In genomic region chr11:34004226-34004625, GRCh38 we compare ENCODE assay signal across 26 cellular contexts. TPM values are rescaled to one million over a fixed set of nuclear protein-coding genes. Genes with fewer than 3 reads are reported as not detected.
DNase-seq lines count a peak whose midpoint lies in the region; ATAC-seq, FAIRE-seq and TF ChIP-seq lines count a peak whose summit lies in the region.
"Had no signal": no experiment of that assay in that cellular context is flagged by ENCODE, and none has a peak within 500 bp of the region (broad histone marks: within the 10 kb centered on the region; RNA-seq: fewer than 3 reads in every experiment).

No MANE protein-coding gene starts in this region.

- H3K9me3 ChIP-seq in K562 (replicated peaks; ENCODE audit: control insufficient read depth, insufficient read depth, low read depth, low read length), result no peaks in the 10 kb centered on the region
- H3K9me3 ChIP-seq: A549; BE2C; BLaER1 treated with 17β-estradiol and CSF1 and Interleukin-3, amounts not matched to agents 10 nM and 100 nM had no signal

- H3K4me3 ChIP-seq in K562, result no peak overlapping the region
- no peak overlapping the region for H3K4me3 ChIP-seq in retinal pigment epithelial cell (ENCODE audit: low read length)
- H3K4me3 ChIP-seq: A549; BLaER1 treated with 17β-estradiol and CSF1 and Interleukin-3, amounts not matched to agents 10 nM and 100 nM; GM23248 had no signal

- H2AFZ ChIP-seq in K562 (ENCODE audit: low read depth, low read length), result 0 out of 2 replicates have a peak overlapping the region, but pooled peaks have one; percentile 14
- H2AFZ ChIP-seq: GM23248 had no signal

- no peak for TF ChIP-seq EP300 in K562 (IDR thresholded peaks at IDR 0.05; ENCODE audit: low read length)

- POLR2A ChIA-PET in K562 (lab: Yijun Ruan, JAX), result no interaction called here

- WGBS in K562 (ENCODE audit: insufficient coverage, low coverage, missing lambda C conversion rate), result 22% methylated on average over 2 of the region's 2 CpGs

- H3K9me1 ChIP-seq in K562 (ENCODE audit: control insufficient read depth, insufficient read depth, low read length), result no peaks in the 10 kb centered on the region

- no TSS peak for BruUV-seq in K562 (replicated peaks; lab: Mats Ljungman, UMichigan)

- TF ChIP-seq RAD21 in K562 (CRISPR knock-in tag; conservative IDR thresholded peaks at IDR 0.05 in 1 of 2, IDR thresholded peaks at IDR 0.05 in 1 of 2), result no peak

- TF ChIP-seq CTCF in D721Med (IDR thresholded peaks at IDR 0.05; ENCODE audit: insufficient read depth, missing control alignments) (no peak), K562 (IDR thresholded peaks at IDR 0.05 in 2 of 3, conservative IDR thresholded peaks at IDR 0.05 in 1 of 3; ENCODE audit: insufficient read depth in 2 of 3, low read depth in 1 of 3, low read length in 3 of 3) (no peak), retinal pigment epithelial cell (conservative IDR thresholded peaks at IDR 0.05; ENCODE audit: low read depth, low read length) (no peak)

- no peak overlapping the region for H3K27ac ChIP-seq in K562 (ENCODE audit: extremely low read depth, low read depth, low read length)
- H3K27ac ChIP-seq: 22Rv1; A549; BLaER1 treated with 17β-estradiol and CSF1 and Interleukin-3, amounts not matched to agents 10 nM and 100 nM; GM23248 had no signal

- CTCF ChIA-PET in K562 (lab: Yijun Ruan, JAX; ENCODE audit: low intra/inter-chr PET ratio), result no interaction called here

- peaks cover 0 to 4% of the 10 kb centered on the region in 2 experiments; a peak in 2 of 5 replicates for H3K4me1 ChIP-seq in K562 (replicated peaks in 1 of 2; ENCODE audit: control insufficient read depth in 2 of 2, insufficient read depth in 2 of 2, low read length in 2 of 2)
- H3K4me1 ChIP-seq: A549, BE2C had no signal

- H3K9ac ChIP-seq in K562 (ENCODE audit: insufficient read depth in 1 of 2, low read depth in 2 of 2, low read length in 2 of 2), result no peak overlapping the region
- H3K9ac ChIP-seq: BLaER1 treated with 17β-estradiol and CSF1 and Interleukin-3, amounts not matched to agents 10 nM and 100 nM; GM23248 had no signal

- no peak for ATAC-seq in K562
- peak; percentile 68 for ATAC-seq in left lobe of liver
- no peak for ATAC-seq in HG03469 (IDR thresholded peaks at IDR 0.05; ENCODE audit: unreplicated experiment)
- ATAC-seq in GM18868 (IDR thresholded peaks at IDR 0.05; ENCODE audit: unreplicated experiment), result no peak
- ATAC-seq: A549 had no signal

- H4K20me1 ChIP-seq in K562 (replicated peaks; ENCODE audit: control insufficient read depth, insufficient read depth, low read length), result no peaks in the 10 kb centered on the region; the same call in 1 of the 2 replicates
- H4K20me1 ChIP-seq: BLaER1 treated with 17β-estradiol and CSF1 and Interleukin-3, amounts not matched to agents 10 nM and 100 nM had no signal

- no peak for DNase-seq in D721Med (ENCODE audit: insufficient read length, low spot score)
- no peak for DNase-seq in K562 (ENCODE audit: extremely low read depth in 1 of 4, low spot score in 3 of 4)
- DNase-seq in left lobe of liver (ENCODE audit: low spot score), result no peak
- DNase-seq in retinal pigment epithelial cell (ENCODE audit: low read depth), result peak; percentile 69
- DNase-seq in NCI-H2081 (lab: John Stamatoyannopoulos, UW), result no peak
- DNase-seq in A172 (ENCODE audit: low spot score), result no peak
- DNase-seq: ACHN; AML-193; BE2C; CD4-positive, alpha-beta T cell; CD8-positive, alpha-beta memory T cell; DMS53; DMS79 treated with DMSO at 0.1 percent for 48 hours; GF-D8; GM23248; H7; HCEC 1CT had no signal

- peaks cover 0 to 5% of the 10 kb centered on the region in 2 experiments; a peak in 1 of 5 replicates for H3K27me3 ChIP-seq in K562 (ENCODE audit: control insufficient read depth in 2 of 2, insufficient read depth in 2 of 2, low read length in 2 of 2)
- H3K27me3 ChIP-seq: BE2C; BLaER1 treated with 17β-estradiol and CSF1 and Interleukin-3, amounts not matched to agents 10 nM and 100 nM had no signal

- intact Hi-C loops in K562 (cut with micrococcal nuclease), result no loop called here

- no peak overlapping the region for H3K4me2 ChIP-seq in K562 (ENCODE audit: insufficient read depth, low read length)
- H3K4me2 ChIP-seq: A549; BLaER1 treated with 17β-estradiol and CSF1 and Interleukin-3, amounts not matched to agents 10 nM and 100 nM had no signal

- FAIRE-seq in D721Med (lab: Jason Lieb, UNC), result peak; percentile 84
- no peak for FAIRE-seq in K562 (lab: Jason Lieb, UNC)
- FAIRE-seq: A549, GM12891, GM18507, GM19239, H1 had no signal

- no peaks in the 10 kb centered on the region for H3K79me2 ChIP-seq in K562 (ENCODE audit: control insufficient read depth, insufficient read depth, low read length)

- no peak for TF ChIP-seq POLR2A in K562 (conservative IDR thresholded peaks at IDR 0.05)

- in situ Hi-C loops in K562 (cut with MboI), result no loop called here

- H3K36me3 ChIP-seq in K562 (ENCODE audit: control insufficient read depth, insufficient read depth, low read length), result no peaks in the 10 kb centered on the region
- H3K36me3 ChIP-seq: BE2C; BLaER1 treated with 17β-estradiol and CSF1 and Interleukin-3, amounts not matched to agents 10 nM and 100 nM had no signal

TF ChIP-seq in K562, 482 proteins besides CTCF, POLR2A, EP300 and RAD21 (continues in another document):
- TF ChIP-seq ZNF277 (CRISPR knock-in tag; IDR thresholded peaks at IDR 0.05; ENCODE audit: borderline replicate concordance) (no peak), NFATC3 (IDR thresholded peaks at IDR 0.05) (no peak), PURB (CRISPR knock-in tag; IDR thresholded peaks at IDR 0.05; ENCODE audit: low read depth) (no peak), GABPA (tag; conservative IDR thresholded peaks at IDR 0.05; ENCODE audit: low read depth) (no peak), ZFP36 (IDR thresholded peaks at IDR 0.05; ENCODE audit: low read depth, low read length, partially characterized antibody) (no peak), SNIP1 (IDR thresholded peaks at IDR 0.05; ENCODE audit: low read depth) (no peak), MECOM (CRISPR knock-in tag; IDR thresholded peaks at IDR 0.05) (no peak)

RNA-seq across cellular contexts. Expression of gene CAPRIN1, which starts 47.3 kb away (rescaled TPM):
- total RNA-seq in K562 (2011; cell fraction: chromatin; rRNA removed; ENCODE audit: low replicate concordance), result 130 and 461 TPM in 2 replicates
- total RNA-seq in K562 (2011; cell fraction: nucleolus; rRNA removed), result 84.2 and 92.2 TPM in 2 replicates
- total RNA-seq in K562 (2011; cell fraction: nucleoplasm; rRNA removed), result 188 and 293 TPM in 2 replicates
- total RNA-seq in K562 (2014; rRNA removed), result 216 and 244 TPM in 2 replicates
- 226 and 247 TPM in 2 replicates for total RNA-seq in K562 (2014; rRNA removed; fragmentation: Illumina TruSeq; extraction: Trizol)
- total RNA-seq in K562 (2015; rRNA removed; fragmentation: Illumina TruSeq; extraction: Trizol), result 237 and 246 TPM in 2 replicates
- total RNA-seq in K562 (2021), result 252 and 263 TPM in 2 replicates
- 255 and 269 TPM in 2 replicates for polyA plus RNA-seq in K562 (2011; rRNA removed)
- polyA plus RNA-seq in K562 (2011; cell fraction: cytosol; rRNA removed), result 244 and 252 TPM in 2 replicates
- polyA plus RNA-seq in K562 (2011; cell fraction: nucleus; rRNA removed), result 170 and 222 TPM in 2 replicates
- 154 and 186 TPM in 2 replicates for polyA plus RNA-seq in K562 (2012)
- polyA plus RNA-seq in K562 (2014; fragmentation: Illumina TruSeq; extraction: Trizol), result 235 and 271 TPM in 2 replicates
- 10 to 100 TPM; 49.6 to 51.8 TPM for polyA plus RNA-seq in K562 (2014; fragmentation: Nextera tagmentation; extraction: Ambion mirVana)
- polyA plus RNA-seq in K562 (2014; rRNA removed), result 181 and 188 TPM in 2 replicates
- polyA minus RNA-seq in K562 (2011; rRNA and poly(A)+ RNA removed), result 519 and 530 TPM in 2 replicates
- 168 and 225 TPM in 2 replicates for polyA minus RNA-seq in K562 (2011; cell fraction: cytosol; rRNA and poly(A)+ RNA removed)
- 89.8 and 158 TPM in 2 replicates for polyA minus RNA-seq in K562 (2011; cell fraction: nucleus; rRNA and poly(A)+ RNA removed)
- 68.6 TPM for total RNA-seq in left lobe of liver
- 232 and 292 TPM in 2 replicates for total RNA-seq in A172 (2014; rRNA removed; shearing (Covaris generic))
